ENCODE assay signal across 32 cellular contexts in the genomic region with DNA sequence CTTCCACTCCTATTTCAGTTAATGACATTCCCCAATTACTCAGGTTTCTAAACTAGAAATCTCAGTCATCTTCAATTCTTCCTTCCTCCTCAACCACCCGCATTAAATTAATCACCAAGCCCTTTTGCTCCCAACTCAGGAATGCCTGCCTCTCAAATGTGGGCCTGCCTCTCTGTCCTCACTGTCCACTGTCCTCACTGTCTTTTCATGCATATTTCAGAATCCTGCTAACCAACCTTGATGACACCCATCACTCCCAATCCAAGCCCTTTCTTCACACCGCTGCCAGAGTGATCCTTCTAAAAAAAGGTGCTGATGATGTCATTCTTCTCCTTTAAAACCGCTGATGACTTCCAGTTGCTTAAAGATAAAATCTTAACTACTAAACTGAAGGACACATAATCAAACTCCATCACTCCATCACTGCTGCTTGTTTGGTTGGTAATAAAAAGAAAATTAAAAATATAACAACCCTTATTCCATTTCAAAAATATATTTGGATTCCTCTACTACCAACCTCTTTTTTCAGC. TPM values are rescaled to one million over a fixed set of nuclear protein-coding genes. Genes with fewer than 3 reads are reported as not detected.
"Had no signal": no experiment of that assay in that cellular context is flagged by ENCODE, and none has a peak within 500 bp of the region (broad histone marks: within the 10 kb centered on the region; RNA-seq: fewer than 3 reads in every experiment).

No MANE protein-coding gene starts in this region.

- H3K4me1 Mint-ChIP-seq: activated T-helper 17 cell treated with anti-CD3 and anti-CD28 coated beads, Interleukin-2, amount 50 U/mL, for 72 hours had no signal

- H2AFZ ChIP-seq: PC-9 had no signal

- H3K36me3 ChIP-seq: ascending aorta, breast epithelium, WERI-Rb-1 had no signal

- ATAC-seq: activated T-cell treated with anti-CD3 and anti-CD28 coated beads, Interleukin-2, amount 50 U/mL, for 72 hours; activated T-helper 17 cell treated with anti-CD3 and anti-CD28 coated beads, Interleukin-2, amount 50 U/mL, for 72 hours; body of pancreas had no signal

- H3K27me3 ChIP-seq: ascending aorta, body of pancreas, breast epithelium had no signal

- H3K4me3 Mint-ChIP-seq: activated CD4-positive, alpha-beta memory T cell treated with anti-CD3 and anti-CD28 coated beads, Interleukin-2, amount 10 ng/mL, durations not matched to agents 7 days and 5 days; activated naive CD8-positive, alpha-beta T cell treated with anti-CD3 and anti-CD28 coated beads, Interleukin-2, amount 10 ng/mL, durations not matched to agents 7 days and 5 days; activated T-cell treated with anti-CD3 and anti-CD28 coated beads, Interleukin-2, amount 50 U/mL, for 72 hours; activated T-helper 17 cell treated with anti-CD3 and anti-CD28 coated beads, Interleukin-2, amount 50 U/mL, for 72 hours had no signal

- H3K36me3 Mint-ChIP-seq: activated naive CD8-positive, alpha-beta T cell treated with anti-CD3 and anti-CD28 coated beads, Interleukin-2, amount 10 ng/mL, durations not matched to agents 7 days and 5 days had no signal

- FAIRE-seq: RCC 7860 had no signal

- H3K4me2 ChIP-seq: PC-9 had no signal

- H3K27ac ChIP-seq: ascending aorta, body of pancreas, breast epithelium, PC-9, WERI-Rb-1 had no signal

- H3K4me3 ChIP-seq: ascending aorta, body of pancreas, breast epithelium, PC-9 had no signal

- H3K9me3 ChIP-seq: ascending aorta, body of pancreas, breast epithelium had no signal

- H3K27ac Mint-ChIP-seq: activated CD4-positive, alpha-beta memory T cell treated with anti-CD3 and anti-CD28 coated beads, Interleukin-2, amount 10 ng/mL, durations not matched to agents 7 days and 5 days; activated naive CD8-positive, alpha-beta T cell treated with anti-CD3 and anti-CD28 coated beads, Interleukin-2, amount 10 ng/mL, durations not matched to agents 7 days and 5 days; activated T-cell treated with anti-CD3 and anti-CD28 coated beads, Interleukin-2, amount 50 U/mL, for 72 hours; activated T-helper 17 cell treated with anti-CD3 and anti-CD28 coated beads, Interleukin-2, amount 50 U/mL, for 72 hours had no signal

- DNase-seq: activated CD4-positive, alpha-beta memory T cell treated with anti-CD3 and anti-CD28 coated beads, Interleukin-2, amount 10 ng/mL, durations not matched to agents 7 days and 5 days; activated CD4-positive, alpha-beta T cell treated with anti-CD3 and anti-CD28 coated beads for 1 hour; activated CD4-positive, alpha-beta T cell treated with anti-CD3 and anti-CD28 coated beads for 48 hours; activated CD4-positive, CD25-positive, alpha-beta regulatory T cell; activated effector memory CD4-positive, alpha-beta T cell treated with anti-CD3 and anti-CD28 coated beads, Interleukin-2, amount 50 U/mL, for 16 hours; activated naive CD4-positive, alpha-beta T cell; activated naive CD4-positive, alpha-beta T cell treated with anti-CD3 and anti-CD28 coated beads, Interleukin-2, amount 50 U/mL, for 16 hours; activated naive CD8-positive, alpha-beta T cell treated with anti-CD3 and anti-CD28 coated beads, Interleukin-2, amount 10 ng/mL, durations not matched to agents 7 days and 5 days; activated T-cell treated with anti-CD3 and anti-CD28 coated beads, Interleukin-2, amount 50 U/mL, for 1 hour; activated T-cell treated with anti-CD3 and anti-CD28 coated beads, Interleukin-2, amount 50 U/mL, for 72 hours; amygdala; body of pancreas; Karpas-422; KBM-7; NCI-H1105; NCI-H1436; NCI-H1694; NCI-H1930; NCI-H2081 treated with DMSO at 0.1 percent for 48 hours; NCI-H226; NCI-H446 treated with DMSO at 0.1 percent for 48 hours; PC-9; Right ventricle myocardium superior; SW 1271; T-helper 1 cell; T-helper 2 cell; T-helper 9 cell; WERI-Rb-1 had no signal

- H3K9me3 Mint-ChIP-seq: activated CD4-positive, alpha-beta memory T cell treated with anti-CD3 and anti-CD28 coated beads, Interleukin-2, amount 10 ng/mL, durations not matched to agents 7 days and 5 days; activated naive CD8-positive, alpha-beta T cell treated with anti-CD3 and anti-CD28 coated beads, Interleukin-2, amount 10 ng/mL, durations not matched to agents 7 days and 5 days; activated T-cell treated with anti-CD3 and anti-CD28 coated beads, Interleukin-2, amount 50 U/mL, for 72 hours; activated T-helper 17 cell treated with anti-CD3 and anti-CD28 coated beads, Interleukin-2, amount 50 U/mL, for 72 hours had no signal

- H3K4me1 ChIP-seq: breast epithelium had no signal

RNA-seq across cellular contexts. Expression of gene UCHL1, which starts 37.2 kb away (rescaled TPM):
- total RNA-seq: activated CD4-positive, alpha-beta memory T cell treated with anti-CD3 and anti-CD28 coated beads, Interleukin-2, amount 10 ng/mL, durations not matched to agents 7 days and 5 days had no signal
